Comparison of ENCODE assay signal across 23 cellular contexts in genomic region chr5:5347442-5347841, GRCh38.
DNase-seq lines count a peak whose midpoint lies in the region; ATAC-seq, FAIRE-seq and TF ChIP-seq lines count a peak whose summit lies in the region.
"Had no signal": no experiment of that assay in that cellular context is flagged by ENCODE, and none has a peak within 500 bp of the region (broad histone marks: within the 10 kb centered on the region; RNA-seq: fewer than 3 reads in every experiment).

No MANE protein-coding gene starts in this region.

- intact Hi-C loops in cardiac septum (cut with DNase I): no loop called here
- intact Hi-C loops in left cardiac atrium (cut with DNase I): no loop called here

- DNase-seq in cardiac septum (ENCODE audit: low spot score): peak; percentile 3
- no peak for DNase-seq in left cardiac atrium
- no peak for DNase-seq in HTR-8/SVneo (ENCODE audit: insufficient read length, low spot score)
- no peak for DNase-seq in central memory CD8-positive, alpha-beta T cell (ENCODE audit: low spot score in 2 of 2)
- no peak for DNase-seq in neural crest cell (ENCODE audit: low read depth, low spot score)
- DNase-seq in T-helper 9 cell: no peak
- no peak for DNase-seq in effector CD4-positive, alpha-beta T cell
- DNase-seq in activated T-cell treated with anti-CD3 and anti-CD28 coated beads, Interleukin-2, amount 50 U/mL, for 24 hours: no peak
- DNase-seq: COR-L47, DMS79, HCEC 1CT, IMR-90, Kasumi-1, NCI-H1694, NCI-H2081 treated with DMSO at 0.1 percent for 48 hours, NCI-H2171 treated with DMSO at 0.1 percent for 48 hours, NCI-H524 treated with DMSO at 0.1 percent for 48 hours, NCI-H82, OCI-M1 had no signal

- no peaks in the 10 kb centered on the region for H3K9me3 Mint-ChIP-seq in central memory CD8-positive, alpha-beta T cell
- H3K9me3 Mint-ChIP-seq in neural crest cell: no peaks in the 10 kb centered on the region
- no peaks in the 10 kb centered on the region for H3K9me3 Mint-ChIP-seq in activated T-cell treated with anti-CD3 and anti-CD28 coated beads, Interleukin-2, amount 50 U/mL, for 24 hours
- H3K9me3 Mint-ChIP-seq: GM23338 had no signal

- peak overlapping the region; percentile 44 for H3K4me3 Mint-ChIP-seq in central memory CD8-positive, alpha-beta T cell
- no peak overlapping the region for H3K4me3 Mint-ChIP-seq in neural crest cell
- no peak overlapping the region for H3K4me3 Mint-ChIP-seq in activated T-cell treated with anti-CD3 and anti-CD28 coated beads, Interleukin-2, amount 50 U/mL, for 24 hours
- H3K4me3 Mint-ChIP-seq: GM23338 had no signal

- peaks cover 10% of the 10 kb centered on the region for H3K4me1 Mint-ChIP-seq in central memory CD8-positive, alpha-beta T cell
- peaks cover 13% of the 10 kb centered on the region for H3K4me1 Mint-ChIP-seq in neural crest cell
- peaks cover 4% of the 10 kb centered on the region for H3K4me1 Mint-ChIP-seq in activated T-cell treated with anti-CD3 and anti-CD28 coated beads, Interleukin-2, amount 50 U/mL, for 24 hours (ENCODE audit: low read depth)

- no peak for ATAC-seq in left cardiac atrium
- no peak for ATAC-seq in central memory CD8-positive, alpha-beta T cell (replicated peaks; ENCODE audit: extremely low read depth, poor library complexity, severe bottlenecking)
- ATAC-seq: GM23338, Right ventricle myocardium inferior had no signal

- H3K27me3 Mint-ChIP-seq in central memory CD8-positive, alpha-beta T cell: peaks cover 54% of the 10 kb centered on the region
- peaks cover 5% of the 10 kb centered on the region for H3K27me3 Mint-ChIP-seq in neural crest cell (ENCODE audit: low read depth)
- H3K27me3 Mint-ChIP-seq in activated T-cell treated with anti-CD3 and anti-CD28 coated beads, Interleukin-2, amount 50 U/mL, for 24 hours: peaks cover 33% of the 10 kb centered on the region

- TF ChIP-seq CTCF in neural crest cell (conservative IDR thresholded peaks at IDR 0.05): no peak

- no peaks in the 10 kb centered on the region for H3K36me3 Mint-ChIP-seq in central memory CD8-positive, alpha-beta T cell (ENCODE audit: insufficient read depth)
- no peaks in the 10 kb centered on the region for H3K36me3 Mint-ChIP-seq in neural crest cell (ENCODE audit: low read depth)
- no peaks in the 10 kb centered on the region for H3K36me3 Mint-ChIP-seq in activated T-cell treated with anti-CD3 and anti-CD28 coated beads, Interleukin-2, amount 50 U/mL, for 24 hours (ENCODE audit: low read depth)

- FAIRE-seq in HTR-8/SVneo (lab: Jason Lieb, UNC): peak; percentile 80
- FAIRE-seq: GM12891, RCC 7860 had no signal

- no peak overlapping the region for H3K27ac Mint-ChIP-seq in central memory CD8-positive, alpha-beta T cell (ENCODE audit: low read depth)
- H3K27ac Mint-ChIP-seq in neural crest cell (ENCODE audit: unreplicated experiment): peak overlapping the region; percentile 60
- no peak overlapping the region for H3K27ac Mint-ChIP-seq in activated T-cell treated with anti-CD3 and anti-CD28 coated beads, Interleukin-2, amount 50 U/mL, for 24 hours
- H3K27ac Mint-ChIP-seq: GM23338 had no signal
